8 cellular contexts compared by ENCODE assay signal in genomic region chr12:56128669-56129209, GRCh38. TPM values are rescaled to one million over a fixed set of nuclear protein-coding genes. Genes with fewer than 3 reads are reported as not detected.
DNase-seq lines count a peak whose midpoint lies in the region; ATAC-seq and TF ChIP-seq lines count a peak whose summit lies in the region.

No MANE protein-coding gene starts in this region.

- H3K9me3 Mint-ChIP-seq in memory B cell = no peaks in the 10 kb centered on the region

- ATAC-seq in memory B cell (ENCODE audit: low read depth) (no peak), GM21423 (IDR thresholded peaks at IDR 0.05; ENCODE audit: unreplicated experiment) (no peak), HG02938 (IDR thresholded peaks at IDR 0.05; ENCODE audit: unreplicated experiment) (no peak)

- no peaks in the 10 kb centered on the region for H3K36me3 ChIP-seq in uterus

- no peaks in the 10 kb centered on the region for H3K27me3 ChIP-seq in uterus

- peak; percentile 34 for DNase-seq in NCI-H2171 treated with DMSO at 0.1 percent for 48 hours (lab: John Stamatoyannopoulos, UW)
- no peak for DNase-seq in NCI-H2171 (lab: John Stamatoyannopoulos, UW)
- DNase-seq in OCI-M1 (lab: John Stamatoyannopoulos, UW) = peak; percentile 58
- no peak for DNase-seq in coronary artery (ENCODE audit: low spot score)
- no peak for DNase-seq in memory B cell (ENCODE audit: low spot score in 2 of 2)
- DNase-seq in uterus = no peak

- no peaks in the 10 kb centered on the region for H3K9me3 ChIP-seq in uterus

- no peaks in the 10 kb centered on the region for H3K27me3 Mint-ChIP-seq in memory B cell

- TF ChIP-seq POLR2A in uterus (IDR thresholded peaks at IDR 0.05) = no peak

- peaks cover 8 to 10% of the 10 kb centered on the region in 2 donors for H3K4me1 ChIP-seq in uterus

- no peak for TF ChIP-seq CTCF in coronary artery (IDR thresholded peaks at IDR 0.05)
- no peak for TF ChIP-seq CTCF in uterus (IDR thresholded peaks at IDR 0.05)

- peak overlapping the region; percentile 93 for H3K4me3 Mint-ChIP-seq in memory B cell

- H3K27ac Mint-ChIP-seq in memory B cell = peak overlapping the region; percentile 91

- H3K27ac ChIP-seq in coronary artery = peak overlapping the region; percentile 91 to 98
- peak overlapping the region; percentile 88 to 91 for H3K27ac ChIP-seq in uterus

- peak overlapping the region; percentile 96 for H3K4me3 ChIP-seq in coronary artery
- H3K4me3 ChIP-seq in uterus = peak overlapping the region; percentile 56 to 95

- H3K4me1 Mint-ChIP-seq in memory B cell = peaks cover 39% of the 10 kb centered on the region

- intact Hi-C loops in uterus (cut with DNase I; ENCODE audit: low total_unique reads) = loop anchor here (5.0 kb wide), 1 partner anchor 34 kb away; no protein-coding TSS in a partner anchor

- H3K36me3 Mint-ChIP-seq in memory B cell = peaks cover 26% of the 10 kb centered on the region

RNA-seq across cellular contexts. Expression of gene ESYT1, which starts 0.7 kb away (rescaled TPM):
- 100 to 1,000 TPM in 3 of 4 donors, 10 to 100 TPM in 1; 98.4 to 203 (median 134) TPM for total RNA-seq in uterus

RNA-seq across cellular contexts. Expression of gene ZC3H10, which starts 10.7 kb away (rescaled TPM):
- total RNA-seq in uterus = 1 to 10 TPM; 1.3 to 9.8 (median 4.2) TPM

RNA-seq across cellular contexts. Expression of gene RPL41, which starts 12.3 kb away (rescaled TPM):
- 1,000 to 10,000 TPM; 1,022 to 4,789 (median 2,600) TPM for total RNA-seq in uterus

RNA-seq across cellular contexts. Expression of gene MYL6B, which starts 23.6 kb away (rescaled TPM):
- 10 to 100 TPM in 3 of 4 donors, 1 to 10 TPM in 1; 6.7 to 57.5 (median 27.0) TPM for total RNA-seq in uterus

RNA-seq across cellular contexts. Expression of gene PA2G4, which starts 24.4 kb away (rescaled TPM):
- 100 to 1,000 TPM in 1 of 4 donors, 10 to 100 TPM in 3; 64.4 to 120 (median 81.0) TPM for total RNA-seq in uterus

Comparison
In these comparisons a context has a peak if more than half of its experiments do, and no peak if none do; other contexts are left out.
1. DNase-seq: peak in NCI-H2171 treated with DMSO at 0.1 percent for 48 hours (single experiment) and OCI-M1 (single experiment); none in NCI-H2171 (single experiment), coronary artery (single experiment), memory B cell (0 of 2) and uterus (0 of 2).